Comparison of ENCODE assay signal across 8 cellular contexts in genomic region chr9:5389109-5389732, GRCh38. TPM values are rescaled to one million over a fixed set of nuclear protein-coding genes. Genes with fewer than 3 reads are reported as not detected.
DNase-seq lines count a peak whose midpoint lies in the region; ATAC-seq lines count a peak whose summit lies in the region.

No MANE protein-coding gene starts in this region.

- DNase-seq in activated naive CD4-positive, alpha-beta T cell treated with anti-CD3 and anti-CD28 coated beads, Interleukin-2, amount 50 U/mL, for 72 hours (ENCODE audit: low spot score in 2 of 2) = peak in 1 of 2 donors; percentile 25
- no peak for DNase-seq in activated naive CD4-positive, alpha-beta T cell treated with anti-CD3 and anti-CD28 coated beads, Interleukin-2, amount 50 U/mL, for 16 hours
- DNase-seq in amniotic stem cell (lab: John Stamatoyannopoulos, UW) (peak; percentile 20), HuH-7 (ENCODE audit: low spot score) (no peak), cerebellum (ENCODE audit: low spot score) (no peak)
- DNase-seq in stimulated activated naive CD8-positive, alpha-beta T cell treated with anti-CD3 and anti-CD28 coated beads, Interleukin-15, amount 100 ng/mL, for 72 hours = peak; percentile 20 to 72

- no peaks in the 10 kb centered on the region for H3K36me3 Mint-ChIP-seq in activated naive CD4-positive, alpha-beta T cell treated with anti-CD3 and anti-CD28 coated beads, Interleukin-2, amount 50 U/mL, for 72 hours

- ATAC-seq in activated naive CD4-positive, alpha-beta T cell treated with anti-CD3 and anti-CD28 coated beads, Interleukin-2, amount 50 U/mL, for 72 hours = peak; percentile 87 to 96
- ATAC-seq in HG03565 (IDR thresholded peaks at IDR 0.05; ENCODE audit: unreplicated experiment) (peak; percentile 63), HG03045 (IDR thresholded peaks at IDR 0.05; ENCODE audit: unreplicated experiment) (no peak)
- ATAC-seq in stimulated activated naive CD8-positive, alpha-beta T cell treated with anti-CD3 and anti-CD28 coated beads, Interleukin-15, amount 100 ng/mL, for 72 hours = peak; percentile 98

- H3K9me3 Mint-ChIP-seq in activated naive CD4-positive, alpha-beta T cell treated with anti-CD3 and anti-CD28 coated beads, Interleukin-2, amount 50 U/mL, for 72 hours = no peaks in the 10 kb centered on the region
- no peaks in the 10 kb centered on the region for H3K9me3 Mint-ChIP-seq in stimulated activated naive CD8-positive, alpha-beta T cell treated with anti-CD3 and anti-CD28 coated beads, Interleukin-15, amount 100 ng/mL, for 72 hours

- H3K4me3 Mint-ChIP-seq in stimulated activated naive CD8-positive, alpha-beta T cell treated with anti-CD3 and anti-CD28 coated beads, Interleukin-15, amount 100 ng/mL, for 72 hours = peak overlapping the region in 1 of 2 donors; percentile 41

- H3K4me1 Mint-ChIP-seq in stimulated activated naive CD8-positive, alpha-beta T cell treated with anti-CD3 and anti-CD28 coated beads, Interleukin-15, amount 100 ng/mL, for 72 hours = peaks cover 26% of the 10 kb centered on the region

- no peaks in the 10 kb centered on the region for H3K27me3 Mint-ChIP-seq in stimulated activated naive CD8-positive, alpha-beta T cell treated with anti-CD3 and anti-CD28 coated beads, Interleukin-15, amount 100 ng/mL, for 72 hours

- peak overlapping the region; percentile 17 to 72 for H3K27ac Mint-ChIP-seq in activated naive CD4-positive, alpha-beta T cell treated with anti-CD3 and anti-CD28 coated beads, Interleukin-2, amount 50 U/mL, for 72 hours
- H3K27ac Mint-ChIP-seq in stimulated activated naive CD8-positive, alpha-beta T cell treated with anti-CD3 and anti-CD28 coated beads, Interleukin-15, amount 100 ng/mL, for 72 hours = peak overlapping the region in 1 of 2 donors; percentile 59

RNA-seq across cellular contexts. Expression of gene PLGRKT, which starts 48.5 kb away (rescaled TPM):
- 10 to 100 TPM; 30.3 to 48.5 TPM for total RNA-seq in activated naive CD4-positive, alpha-beta T cell treated with anti-CD3 and anti-CD28 coated beads, Interleukin-2, amount 50 U/mL, for 72 hours
- 12.3 TPM for total RNA-seq in cerebellum

RNA-seq across cellular contexts. Expression of gene RLN1, which starts 49.5 kb away (rescaled TPM):
- 1 to 10 TPM; 1.7 to 2.5 TPM for total RNA-seq in activated naive CD4-positive, alpha-beta T cell treated with anti-CD3 and anti-CD28 coated beads, Interleukin-2, amount 50 U/mL, for 72 hours
- total RNA-seq in cerebellum = 1.3 TPM

Comparison
In these comparisons a context has a peak if more than half of its experiments do, and no peak if none do; other contexts are left out.
1. DNase-seq: peak in amniotic stem cell (single experiment) and stimulated activated naive CD8-positive, alpha-beta T cell treated with anti-CD3 and anti-CD28 coated beads, Interleukin-15, amount 100 ng/mL, for 72 hours (2 of 2); none in activated naive CD4-positive, alpha-beta T cell treated with anti-CD3 and anti-CD28 coated beads, Interleukin-2, amount 50 U/mL, for 16 hours (single experiment), HuH-7 (single experiment) and cerebellum (single experiment).